Comparison of ENCODE assay signal across 22 cellular contexts in the genomic region with DNA sequence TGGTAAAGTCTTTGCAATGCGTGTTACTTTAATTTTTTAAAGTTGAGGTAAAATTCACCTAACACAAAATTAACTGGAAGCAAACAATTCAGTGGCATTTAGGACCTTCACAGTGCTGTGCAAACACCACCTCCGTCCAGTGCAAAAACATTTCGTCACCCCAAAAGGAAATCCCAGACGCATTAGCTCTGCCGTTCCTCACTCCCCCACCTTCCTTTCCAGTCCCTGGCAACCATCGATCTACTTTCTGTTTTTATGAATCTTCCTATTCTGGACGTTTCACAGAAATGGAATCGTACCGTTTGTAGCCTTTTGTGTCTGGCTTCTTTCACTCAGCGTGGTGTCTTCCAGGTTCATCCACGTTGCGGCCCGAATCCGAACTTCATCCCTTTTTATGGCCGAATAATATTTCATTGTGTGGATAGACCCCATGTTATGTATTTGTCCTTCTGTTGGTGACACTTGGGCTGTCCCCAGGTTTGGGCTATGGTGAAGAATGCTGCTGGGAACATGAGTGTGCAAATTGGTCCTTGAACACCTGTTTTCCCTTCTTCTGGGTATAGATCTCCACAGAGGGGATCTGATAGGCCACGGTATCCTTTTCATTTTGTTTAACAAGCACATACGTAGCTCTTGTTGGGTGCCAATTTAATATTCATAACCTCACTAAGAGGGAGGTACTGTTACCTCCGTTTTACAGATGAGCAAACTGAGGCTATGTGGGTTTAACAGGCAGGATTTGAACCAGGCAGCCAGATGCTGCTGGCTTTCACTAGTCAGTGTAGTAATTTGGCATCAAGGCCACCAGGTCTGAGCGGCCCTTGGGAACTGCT.
DNase-seq lines count a peak whose midpoint lies in the region; ATAC-seq, FAIRE-seq and TF ChIP-seq lines count a peak whose summit lies in the region.
"Had no signal": no experiment of that assay in that cellular context is flagged by ENCODE, and none has a peak within 500 bp of the region (broad histone marks: within the 10 kb centered on the region; RNA-seq: fewer than 3 reads in every experiment).

No MANE protein-coding gene starts in this region.

- no peaks in the 10 kb centered on the region; the same call in 1 of the 2 replicates for H4K20me1 ChIP-seq in HepG2 (ENCODE audit: insufficient read depth, low read length)

- intact Hi-C loops in HepG2 (cut with micrococcal nuclease; ENCODE audit: unreplicated experiment) (no loop called here), right lobe of liver (cut with DNase I) (no loop called here), Caco-2 (cut with micrococcal nuclease; ENCODE audit: unreplicated experiment) (no loop called here)

- H3K36me3 Mint-ChIP-seq in nephron progenitor cell (ENCODE audit: low read depth), result no peaks in the 10 kb centered on the region
- H3K36me3 Mint-ChIP-seq in Caco-2 (ENCODE audit: insufficient read depth, unreplicated experiment), result no peaks in the 10 kb centered on the region

- POLR2A ChIA-PET in HepG2 (lab: Yijun Ruan, JAX) (no interaction called here), Caco-2 (lab: Charles Lee) (no interaction called here)

- TF ChIP-seq CTCF in HepG2 (CRISPR knock-in tag; IDR thresholded peaks at IDR 0.05) (no peak), right lobe of liver (IDR thresholded peaks at IDR 0.05) (no peak), nephron progenitor cell (IDR thresholded peaks at IDR 0.05) (no peak), foreskin fibroblast (IDR thresholded peaks at IDR 0.05; ENCODE audit: low read depth, low read length) (no peak), Caco-2 (IDR thresholded peaks at IDR 0.05; ENCODE audit: insufficient read depth in 1 of 2, low read depth in 1 of 2, low read length in 1 of 2, severe bottlenecking in 1 of 2, unreplicated experiment in 1 of 2) (no peak)

- H3K27ac ChIP-seq in HepG2 (ENCODE audit: extremely low read length, insufficient read depth, low read length), result no peak overlapping the region
- peak overlapping the region in 1 of 3 donors; percentile 47 for H3K27ac ChIP-seq in right lobe of liver
- peak overlapping the region; percentile 19 for H3K27ac ChIP-seq in cingulate gyrus (ENCODE audit: low read depth, low read length)
- H3K27ac ChIP-seq: epithelial cell of prostate, tibial artery had no signal

- ATAC-seq in HepG2 (no peak), right lobe of liver (no peak), HG02610 (IDR thresholded peaks at IDR 0.05; ENCODE audit: unreplicated experiment) (no peak)
- ATAC-seq: left ventricle myocardium superior; stimulated activated naive CD8-positive, alpha-beta T cell treated with anti-CD3 and anti-CD28 coated beads, Interleukin-15, Interleukin-2, amounts not matched to agents 100 U/mL and 50 U/mL, for 24 hours had no signal

- peak overlapping the region; percentile 18 for H3K27ac Mint-ChIP-seq in nephron progenitor cell
- no peak overlapping the region for H3K27ac Mint-ChIP-seq in Caco-2 (ENCODE audit: unreplicated experiment)
- H3K27ac Mint-ChIP-seq: T-helper 2 cell treated with Interferon-gamma antibody and Interleukin-4, amounts not matched to agents 5 μg/mL and 100 μg/mL, for 36 hours had no signal

- no peak for DNase-seq in HepG2 (ENCODE audit: low spot score)
- DNase-seq in right lobe of liver, result no peak
- no peak for DNase-seq in nephron progenitor cell
- no peak for DNase-seq in NCI-H2196 treated with DMSO at 0.1 percent for 48 hours (lab: John Stamatoyannopoulos, UW; ENCODE audit: unreplicated experiment)
- DNase-seq in foreskin fibroblast, result no peak
- DNase-seq in Caco-2, result no peak
- DNase-seq: activated CD4-positive, alpha-beta T cell treated with anti-CD3 and anti-CD28 coated beads, Interleukin-2, amount 50 U/mL, for 48 hours; activated CD4-positive, CD25-positive, alpha-beta regulatory T cell; activated effector memory CD4-positive, alpha-beta T cell treated with Interleukin-2 at 50 U/mL for 16 hours; Calu3; hippocampal formation; left ventricle myocardium superior; NCI-H2107; stimulated activated CD4-positive, alpha-beta T cell treated with anti-CD3 and anti-CD28 coated beads, Interleukin-4, amount 100 ng/mL, for 24 hours; stimulated activated naive CD8-positive, alpha-beta T cell treated with anti-CD3 and anti-CD28 coated beads, Interleukin-15, Interleukin-2, amounts not matched to agents 100 U/mL and 50 U/mL, for 24 hours; tibial artery had no signal

- H3K9me3 Mint-ChIP-seq in nephron progenitor cell (no peaks in the 10 kb centered on the region), Caco-2 (ENCODE audit: unreplicated experiment) (peaks cover 12% of the 10 kb centered on the region)

- TF ChIP-seq POLR2A in HepG2 (IDR thresholded peaks at IDR 0.05; ENCODE audit: insufficient read depth in 1 of 2, low read depth in 2 of 2, low read length in 2 of 2), result no peak
- TF ChIP-seq POLR2A in right lobe of liver (IDR thresholded peaks at IDR 0.05), result no peak

- CTCF ChIA-PET in HepG2 (lab: Yijun Ruan, JAX; ENCODE audit: low intra/inter-chr PET ratio, low total read pairs), result no interaction called here
- CTCF ChIA-PET in Caco-2 (lab: Charles Lee), result interaction anchor here (0.6 kb wide), 1 partner anchor 34 kb away, joined by 3 read pairs; no protein-coding TSS in a partner anchor

- H3K4me3 Mint-ChIP-seq in nephron progenitor cell (no peak overlapping the region), Caco-2 (ENCODE audit: unreplicated experiment) (no peak overlapping the region)
- H3K4me3 Mint-ChIP-seq: T-helper 2 cell treated with Interferon-gamma antibody and Interleukin-4, amounts not matched to agents 5 μg/mL and 100 μg/mL, for 36 hours had no signal

- H3K4me1 ChIP-seq in HepG2 (ENCODE audit: insufficient read depth, low read length) (peaks cover 50% of the 10 kb centered on the region), right lobe of liver (peaks cover 0 to 17% (median 5%) of the 10 kb centered on the region in 4 donors), Caco-2 (peaks cover 19% of the 10 kb centered on the region)

- H3K4me1 Mint-ChIP-seq in nephron progenitor cell (peaks cover 83% of the 10 kb centered on the region), Caco-2 (ENCODE audit: low read depth, unreplicated experiment) (peaks cover 15% of the 10 kb centered on the region)

- H3K4me3 ChIP-seq in HepG2 (replicated peaks in 1 of 3; ENCODE audit: insufficient read depth in 1 of 3, low read depth in 2 of 3, low read length in 3 of 3), result no peak overlapping the region
- H3K4me3 ChIP-seq in right lobe of liver, result no peak overlapping the region
- H3K4me3 ChIP-seq in foreskin fibroblast (ENCODE audit: low read depth in 1 of 2, low read length in 2 of 2), result no peak overlapping the region
- no peak overlapping the region for H3K4me3 ChIP-seq in Caco-2 (ENCODE audit: low read depth, low read length)
- H3K4me3 ChIP-seq: adrenal gland, tibial artery had no signal

- H3K79me2 ChIP-seq in HepG2 (ENCODE audit: insufficient read depth, low read length), result no peaks in the 10 kb centered on the region

- in situ Hi-C loops in HepG2 (cut with HindIII; ENCODE audit: extremely low pct_ligation_motif_present, low pct_unique_long_range_greater_than_20kb), result no loop called here

- WGBS in HepG2 (ENCODE audit: low lambda C conversion rate), result 49% methylated on average over 17 of the region's 19 CpGs
- WGBS in right lobe of liver (ENCODE audit: insufficient coverage, low coverage, low lambda C conversion rate, missing lambda C conversion rate), result 80% methylated on average over 18 of the region's 19 CpGs

- no peak overlapping the region for H2AFZ ChIP-seq in HepG2 (ENCODE audit: low read length)

- H3K9me3 ChIP-seq in HepG2 (ENCODE audit: low read length), result no peaks in the 10 kb centered on the region
- no peaks in the 10 kb centered on the region for H3K9me3 ChIP-seq in right lobe of liver
- no peaks in the 10 kb centered on the region for H3K9me3 ChIP-seq in Caco-2
- H3K9me3 ChIP-seq: adrenal gland, tibial artery had no signal

- no peak overlapping the region for H3K4me2 ChIP-seq in HepG2 (ENCODE audit: low read depth, low read length)

- H3K36me3 ChIP-seq in HepG2 (replicated peaks in 1 of 2; ENCODE audit: control insufficient read depth in 1 of 2, insufficient read depth in 2 of 2, low read length in 2 of 2) (no peaks in the 10 kb centered on the region), right lobe of liver (no peaks in the 10 kb centered on the region), Caco-2 (ENCODE audit: control insufficient read depth, insufficient read depth, low read length) (no peaks in the 10 kb centered on the region)
- H3K36me3 ChIP-seq: adrenal gland, tibial artery had no signal

- H3K27me3 ChIP-seq in HepG2 (ENCODE audit: control insufficient read depth in 1 of 2, insufficient read depth in 2 of 2, low read length in 2 of 2), result peaks cover 3 to 25% of the 10 kb centered on the region in 2 experiments; a peak in 3 of 5 replicates
- H3K27me3 ChIP-seq in right lobe of liver, result no peaks in the 10 kb centered on the region
- no peaks in the 10 kb centered on the region for H3K27me3 ChIP-seq in Caco-2 (replicated peaks; ENCODE audit: control insufficient read depth, insufficient read depth, low read length)
- H3K27me3 ChIP-seq: adrenal gland, tibial artery had no signal

- no peak for TF ChIP-seq RAD21 in HepG2 (CRISPR knock-in tag; IDR thresholded peaks at IDR 0.05)

- TF ChIP-seq EP300 in HepG2 (IDR thresholded peaks at IDR 0.05; ENCODE audit: low read depth in 2 of 2, low read length in 2 of 2), result no peak
- no peak for TF ChIP-seq EP300 in HepG2 (CRISPR knock-in tag; IDR thresholded peaks at IDR 0.05; ENCODE audit: borderline replicate concordance)

- no peak for FAIRE-seq in HepG2 (lab: Jason Lieb, UNC)
- FAIRE-seq: GM19239 had no signal

- no peak overlapping the region for H3K9ac ChIP-seq in HepG2 (ENCODE audit: insufficient read depth, low read depth, low read length)

- H3K27me3 Mint-ChIP-seq in nephron progenitor cell (ENCODE audit: low read depth, poor library complexity) (peaks cover 11% of the 10 kb centered on the region), Caco-2 (ENCODE audit: insufficient read depth, unreplicated experiment) (no peaks in the 10 kb centered on the region)

- BruUV-seq in HepG2 (replicated peaks; lab: Mats Ljungman, UMichigan) (no TSS peak), Caco-2 (replicated peaks; lab: Mats Ljungman, UMichigan) (no TSS peak)

TF ChIP-seq in HepG2, 621 proteins besides CTCF, POLR2A, EP300 and RAD21:
- peak; percentile 62 for TF ChIP-seq ZNF629 (CRISPR knock-in tag; conservative IDR thresholded peaks at IDR 0.05)
- no peak for TF ChIP-seq PHF20 (CRISPR knock-in tag; IDR thresholded peaks at IDR 0.05)
TF ChIP-seq in HepG2: peak in this region for 1.
